8 cellular contexts compared by ENCODE assay signal in genomic region chr15:68816795-68817303, GRCh38. TPM values are rescaled to one million over a fixed set of nuclear protein-coding genes. Genes with fewer than 3 reads are reported as not detected.
A peak's percentile ranks its signal among the peaks of the same experiment; 100 is the strongest.
DNase-seq lines count a peak whose midpoint lies in the region; ATAC-seq and TF ChIP-seq lines count a peak whose summit lies in the region.

No MANE protein-coding gene starts in this region.

- peaks cover 46% of the 10 kb centered on the region; the same call in 1 of the 2 replicates for H3K36me3 ChIP-seq in OCI-LY1 (ENCODE audit: insufficient read depth, low read length)
- no peaks in the 10 kb centered on the region for H3K36me3 ChIP-seq in effector memory CD4-positive, alpha-beta T cell (ENCODE audit: control insufficient read depth, insufficient read depth, low read length)
- H3K36me3 ChIP-seq in mucosa of stomach (ENCODE audit: control insufficient read depth, insufficient read depth, low read length) = no peaks in the 10 kb centered on the region

- H3K9ac ChIP-seq in OCI-LY1 (ENCODE audit: low read length) = peak overlapping the region; percentile 92
- H3K9ac ChIP-seq in mucosa of stomach (ENCODE audit: low read length) = peak overlapping the region; percentile 94

- in situ Hi-C loops in GM13976 (cut with MboI; ENCODE audit: low sequenced_read_pairs, unreplicated experiment) = no loop called here

- H3K4me1 ChIP-seq in OCI-LY1 (ENCODE audit: insufficient read depth, low read length, severe bottlenecking) (peaks cover 42% of the 10 kb centered on the region), mucosa of stomach (ENCODE audit: control insufficient read depth, insufficient read depth, low read length) (peaks cover 29% of the 10 kb centered on the region)
- H3K4me1 ChIP-seq in effector memory CD4-positive, alpha-beta T cell (ENCODE audit: control insufficient read depth, insufficient read depth, low read length, poor library complexity, severe bottlenecking) = peaks cover 9% of the 10 kb centered on the region

- no peak overlapping the region for H2AFZ ChIP-seq in OCI-LY1 (ENCODE audit: low read length)

- H3K27me3 ChIP-seq in OCI-LY1 (ENCODE audit: insufficient read depth, low read length) (no peaks in the 10 kb centered on the region), mucosa of stomach (ENCODE audit: control insufficient read depth, insufficient read depth, low read length) (no peaks in the 10 kb centered on the region)
- no peaks in the 10 kb centered on the region for H3K27me3 ChIP-seq in effector memory CD4-positive, alpha-beta T cell (replicated peaks; ENCODE audit: control insufficient read depth, insufficient read depth, low read length, poor library complexity, severe bottlenecking)

- no peaks in the 10 kb centered on the region for H4K20me1 ChIP-seq in OCI-LY1 (ENCODE audit: insufficient read depth, low read length)

- no peak for ATAC-seq in HG03280 (IDR thresholded peaks at IDR 0.05; ENCODE audit: unreplicated experiment)

- H3K4me2 ChIP-seq in OCI-LY1 (ENCODE audit: low read length) = peak overlapping the region; percentile 74

- TF ChIP-seq CTCF in GM13976 (IDR thresholded peaks at IDR 0.05; ENCODE audit: borderline replicate concordance, control extremely low read depth, extremely low read depth, insufficient read depth, missing control alignments) (no peak), OCI-LY1 (IDR thresholded peaks at IDR 0.05; ENCODE audit: low read length) (no peak)

- peak; percentile 22 for DNase-seq in GM13976 (ENCODE audit: low spot score)
- DNase-seq in effector memory CD4-positive, alpha-beta T cell = no peak
- no peak for DNase-seq in GF-D8 (lab: John Stamatoyannopoulos, UW)
- no peak for DNase-seq in H4 (ENCODE audit: low spot score)
- DNase-seq in germinal center (ENCODE audit: low spot score) = no peak

- no peaks in the 10 kb centered on the region for H3F3A ChIP-seq in OCI-LY1 (ENCODE audit: insufficient read depth, low read length)

- peaks cover 83% of the 10 kb centered on the region for H3K79me2 ChIP-seq in OCI-LY1 (ENCODE audit: insufficient read depth, low read length)

- peak overlapping the region; percentile 77 for H3K4me3 ChIP-seq in OCI-LY1 (ENCODE audit: low read depth, low read length, poor library complexity, severe bottlenecking)
- peak overlapping the region; percentile 74 for H3K4me3 ChIP-seq in effector memory CD4-positive, alpha-beta T cell (ENCODE audit: insufficient read depth, low read depth, low read length, poor library complexity, severe bottlenecking)
- H3K4me3 ChIP-seq in mucosa of stomach (ENCODE audit: low read length) = peak overlapping the region; percentile 73

- peak overlapping the region; percentile 83 for H3K27ac ChIP-seq in OCI-LY1 (ENCODE audit: low read depth, low read length, poor library complexity, severe bottlenecking)
- H3K27ac ChIP-seq in effector memory CD4-positive, alpha-beta T cell (ENCODE audit: insufficient read depth, low read length, poor library complexity, severe bottlenecking) = peak overlapping the region; percentile 83

- H3K9me2 ChIP-seq in OCI-LY1 (ENCODE audit: low read depth, low read length) = no peaks in the 10 kb centered on the region

- H3K9me3 ChIP-seq in OCI-LY1 (ENCODE audit: low read length) (no peaks in the 10 kb centered on the region), mucosa of stomach (ENCODE audit: control insufficient read depth, low read length) (no peaks in the 10 kb centered on the region)
- H3K9me3 ChIP-seq in effector memory CD4-positive, alpha-beta T cell (ENCODE audit: control insufficient read depth, low read length) = no peaks in the 10 kb centered on the region

RNA-seq across cellular contexts. Expression of gene ANP32A, which starts 3.8 kb away (rescaled TPM):
- total RNA-seq in H4 (2014; rRNA removed; shearing (Covaris generic)) = 93.6 and 151 TPM in 2 replicates
